ENCODE assay signal across 10 cellular contexts in genomic region chr15:32641517-32642059, GRCh38. TPM values are rescaled to one million over a fixed set of nuclear protein-coding genes. Genes with fewer than 3 reads are reported as not detected.
DNase-seq lines count a peak whose midpoint lies in the region; ATAC-seq and TF ChIP-seq lines count a peak whose summit lies in the region.
"Had no signal": no experiment of that assay in that cellular context is flagged by ENCODE, and none has a peak within 500 bp of the region (broad histone marks: within the 10 kb centered on the region; RNA-seq: fewer than 3 reads in every experiment).

Gene SCG5, plus strand, starts transcription at chr15:32641710. Its CDS starts 1,883 bp downstream, at chr15:32643593.

- H3K36me3 ChIP-seq in cardiac muscle cell (peaks cover 2% of the 10 kb centered on the region), thoracic aorta (no peaks in the 10 kb centered on the region)

- H3K4me1 ChIP-seq in cardiac muscle cell (ENCODE audit: low read depth) (peaks cover 11% of the 10 kb centered on the region), thoracic aorta (ENCODE audit: control insufficient read depth in 1 of 2, low read depth in 2 of 2) (no peaks in the 10 kb centered on the region)

- H3K9me3 ChIP-seq in cardiac muscle cell (ENCODE audit: low read depth) (no peaks in the 10 kb centered on the region), thoracic aorta (no peaks in the 10 kb centered on the region)

- peak within 1 kb of the TSS; percentile 25 for H3K4me3 ChIP-seq in cardiac muscle cell
- H3K4me3 ChIP-seq in thoracic aorta: peak within 1 kb of the TSS; percentile 39

- intact Hi-C loops in Right ventricle myocardium inferior (cut with DNase I): no loop called here

- ATAC-seq in Right ventricle myocardium inferior (no peak), thoracic aorta (ENCODE audit: insufficient number of reproducible peaks, low FRiP score, low read depth) (no peak), HG03378 (IDR thresholded peaks at IDR 0.05; ENCODE audit: unreplicated experiment) (no peak)

- TF ChIP-seq CTCF in cardiac muscle cell (IDR thresholded peaks at IDR 0.05; ENCODE audit: low read depth, low read length): no peak
- no peak for TF ChIP-seq CTCF in thoracic aorta (IDR thresholded peaks at IDR 0.05)

- peak; percentile 61 to 69 for DNase-seq in cardiac muscle cell (ENCODE audit: low read depth in 1 of 2, low spot score in 1 of 2)
- no peak for DNase-seq in Right ventricle myocardium inferior (ENCODE audit: missing footprints)
- DNase-seq in iPS-NIHi11 (ENCODE audit: low spot score): peak; percentile 86
- no peak for DNase-seq in thoracic aorta (ENCODE audit: low spot score)
- DNase-seq in RPMI8226: no peak
- no peak for DNase-seq in activated CD4-positive, alpha-beta T cell treated with anti-CD3 and anti-CD28 coated beads, Interleukin-2, amount 50 U/mL, for 48 hours
- DNase-seq: KBM-7 had no signal

- H3K27me3 ChIP-seq in cardiac muscle cell (no peaks in the 10 kb centered on the region), thoracic aorta (replicated peaks; ENCODE audit: insufficient read depth) (no peaks in the 10 kb centered on the region)

- no peak within 1 kb of the TSS for H3K27ac ChIP-seq in cardiac muscle cell
- H3K27ac ChIP-seq in angular gyrus (ENCODE audit: low read depth, low read length): peak within 1 kb of the TSS; percentile 89
- H3K27ac ChIP-seq in thoracic aorta: no peak within 1 kb of the TSS
- H3K27ac ChIP-seq: C4-2B had no signal

RNA-seq across cellular contexts. Expression of gene SCG5, which starts in this region (rescaled TPM):
- total RNA-seq in cardiac muscle cell (9.0 and 14.4 TPM in 2 replicates), Right ventricle myocardium inferior (not detected), thoracic aorta (1 to 10 TPM; 2.4 to 3.3 TPM)
- 15.5 and 20.2 TPM in 2 replicates for polyA plus RNA-seq in cardiac muscle cell

Comparison
In these comparisons a context has a peak if more than half of its experiments do, and no peak if none do; other contexts are left out.
1. DNase-seq: peak in cardiac muscle cell (2 of 2) and iPS-NIHi11 (single experiment); none in Right ventricle myocardium inferior (single experiment), thoracic aorta (single experiment), RPMI8226 (single experiment) and activated CD4-positive, alpha-beta T cell treated with anti-CD3 and anti-CD28 coated beads, Interleukin-2, amount 50 U/mL, for 48 hours (0 of 2).